1 cellular context compared by ENCODE assay signal in genomic region chr5:17196686-17197085, GRCh38.
TF ChIP-seq lines count a peak whose summit lies in the region.

No MANE protein-coding gene starts in this region.

TF ChIP-seq in endothelial cell of umbilical vein, 7 proteins besides CTCF, POLR2A, EP300 and RAD21:
- TF ChIP-seq MYC (IDR thresholded peaks at IDR 0.05; ENCODE audit: low read depth, low read length) = no peak
- TF ChIP-seq JUN (IDR thresholded peaks at IDR 0.05; ENCODE audit: borderline replicate concordance, insufficient read depth, insufficient read length, low read depth) = no peak
- no peak for TF ChIP-seq MAX (IDR thresholded peaks at IDR 0.05; ENCODE audit: insufficient read depth, insufficient read length)
- TF ChIP-seq GATA2 (IDR thresholded peaks at IDR 0.05; ENCODE audit: insufficient read depth, insufficient read length, low read depth, low read length) = no peak
- no peak for TF ChIP-seq POLR2AphosphoS5 (IDR thresholded peaks at IDR 0.05; ENCODE audit: insufficient read depth, low read depth, low read length)
- TF ChIP-seq EZH2 (IDR thresholded peaks at IDR 0.05; ENCODE audit: borderline replicate concordance, low read depth, low read length, severe bottlenecking) = no peak
- TF ChIP-seq FOS (IDR thresholded peaks at IDR 0.05; ENCODE audit: borderline replicate concordance, insufficient read depth, low read length) = no peak
